22 cellular contexts compared by ENCODE assay signal in the genomic region with DNA sequence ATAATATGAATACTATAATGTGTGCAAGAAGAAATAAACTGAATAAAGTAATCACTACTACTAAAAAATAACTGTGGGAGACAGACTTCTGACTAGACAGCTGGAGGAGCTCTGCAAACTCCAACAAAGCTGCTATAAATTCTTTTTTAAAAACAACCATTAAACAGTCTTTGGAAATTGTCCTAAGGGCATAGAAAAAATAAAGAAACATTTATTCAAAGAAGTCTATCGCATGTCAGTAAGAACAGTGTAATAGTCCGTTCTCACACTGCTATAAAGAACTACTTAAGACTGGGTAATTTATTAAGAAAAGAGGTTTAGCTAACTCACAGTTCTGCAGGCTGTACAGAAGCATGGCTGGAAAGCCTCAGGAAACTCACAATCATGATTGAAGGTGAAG. TPM values are rescaled to one million over a fixed set of nuclear protein-coding genes. Genes with fewer than 3 reads are reported as not detected.
DNase-seq lines count a peak whose midpoint lies in the region; ATAC-seq and TF ChIP-seq lines count a peak whose summit lies in the region.
"Had no signal": no experiment of that assay in that cellular context is flagged by ENCODE, and none has a peak within 500 bp of the region (broad histone marks: within the 10 kb centered on the region; RNA-seq: fewer than 3 reads in every experiment).

No MANE protein-coding gene starts in this region.

- H3K36me3 Mint-ChIP-seq in neural progenitor cell (no peaks in the 10 kb centered on the region), H9 (ENCODE audit: insufficient read depth in 1 of 3, low read depth in 3 of 3) (no peaks in the 10 kb centered on the region; a peak in 1 of 7 replicates)
- H3K36me3 Mint-ChIP-seq: CD14-positive monocyte; CD8-positive, alpha-beta memory T cell had no signal

- H3K23me2 ChIP-seq in H9 (ENCODE audit: insufficient read length, low read depth, low read length, poor library complexity, severe bottlenecking): no peaks in the 10 kb centered on the region

- no peak overlapping the region for H3T11ph ChIP-seq in H9 (ENCODE audit: low read length)

- no peak overlapping the region for H3K56ac ChIP-seq in H9 (ENCODE audit: insufficient read length, low read depth, low read length)

- H3K9ac ChIP-seq in SK-N-MC (ENCODE audit: insufficient read length) (no peak overlapping the region), neural progenitor cell (no peak overlapping the region), H9 (ENCODE audit: extremely low read depth, insufficient read length, low read length) (no peak overlapping the region)
- H3K9ac ChIP-seq: BLaER1 treated with 17β-estradiol and CSF1 and Interleukin-3, amounts not matched to agents 10 nM and 100 nM had no signal

- H3K27me3 ChIP-seq in neural progenitor cell (no peaks in the 10 kb centered on the region), H9 (ENCODE audit: insufficient read depth, low read length) (no peaks in the 10 kb centered on the region; the same call in 1 of the 2 replicates)
- H3K27me3 ChIP-seq: BE2C; BLaER1 treated with 17β-estradiol and CSF1 and Interleukin-3, amounts not matched to agents 10 nM and 100 nM had no signal

- H3K4me1 Mint-ChIP-seq in neural progenitor cell: no peaks in the 10 kb centered on the region
- peaks cover 4 to 6% of the 10 kb centered on the region in 2 experiments; a peak in 2 of 4 replicates for H3K4me1 Mint-ChIP-seq in H9
- H3K4me1 Mint-ChIP-seq: CD14-positive monocyte; CD8-positive, alpha-beta memory T cell had no signal

- no peaks in the 10 kb centered on the region for H3K27me3 Mint-ChIP-seq in neural progenitor cell (ENCODE audit: insufficient read depth, low read depth)
- no peaks in the 10 kb centered on the region for H3K27me3 Mint-ChIP-seq in H9 (ENCODE audit: low read depth)

- no peak overlapping the region for H2AK5ac ChIP-seq in H9 (ENCODE audit: insufficient read length, low read length)

- no peak overlapping the region for H4K91ac ChIP-seq in H9 (ENCODE audit: insufficient read length, low read depth, low read length)

- TF ChIP-seq CTCF in neural progenitor cell (IDR thresholded peaks at IDR 0.05): no peak
- no peak for TF ChIP-seq CTCF in H9 (conservative IDR thresholded peaks at IDR 0.05)

- no peaks in the 10 kb centered on the region for H3K4me1 ChIP-seq in neural progenitor cell
- no peaks in the 10 kb centered on the region for H3K4me1 ChIP-seq in H9 (ENCODE audit: insufficient read depth, low read length)
- H3K4me1 ChIP-seq: A549; BE2C; BLaER1 treated with 17β-estradiol and CSF1 and Interleukin-3, amounts not matched to agents 10 nM and 100 nM had no signal

- H2BK20ac ChIP-seq in H9 (ENCODE audit: low read depth, low read length, poor library complexity, severe bottlenecking): no peak overlapping the region

- H3K4me2 ChIP-seq in neural progenitor cell (no peak overlapping the region), H9 (ENCODE audit: insufficient read depth, insufficient read length, low read length) (no peak overlapping the region)
- H3K4me2 ChIP-seq: A549; BLaER1 treated with 17β-estradiol and CSF1 and Interleukin-3, amounts not matched to agents 10 nM and 100 nM had no signal

- H4K8ac ChIP-seq in H9 (replicated peaks; ENCODE audit: insufficient read length, low read depth, low read length): no peak overlapping the region

- H3K4ac ChIP-seq in H9 (ENCODE audit: low read depth, low read length): no peak overlapping the region

- no CpG with 5 or more reads among the region's 2 CpGs for WGBS in H9 (ENCODE audit: extremely low coverage, insufficient read length, low lambda C conversion rate)

- H4K5ac ChIP-seq in H9 (ENCODE audit: insufficient read length, low read depth, low read length): no peak overlapping the region

- H3K9me3 ChIP-seq in SK-N-MC (ENCODE audit: low read depth, low read length): no peaks in the 10 kb centered on the region
- H3K9me3 ChIP-seq in neural progenitor cell (ENCODE audit: low read depth): no peaks in the 10 kb centered on the region
- no peaks in the 10 kb centered on the region for H3K9me3 ChIP-seq in H9 (ENCODE audit: control insufficient read depth, low read depth, low read length)
- H3K9me3 ChIP-seq: A549; BE2C; BLaER1 treated with 17β-estradiol and CSF1 and Interleukin-3, amounts not matched to agents 10 nM and 100 nM had no signal

- H3K4me3 Mint-ChIP-seq in neural progenitor cell (no peak overlapping the region), H9 (no peak overlapping the region)
- H3K4me3 Mint-ChIP-seq: CD14-positive monocyte; CD4-positive, alpha-beta T cell; CD8-positive, alpha-beta memory T cell had no signal

- peak; percentile 13 for DNase-seq in COLO829 (ENCODE audit: low spot score)
- peak; percentile 14 for DNase-seq in SK-N-MC (ENCODE audit: low read depth, low spot score)
- DNase-seq in left kidney (ENCODE audit: low read depth, low spot score): peak; percentile 33
- no peak for DNase-seq in neural progenitor cell (ENCODE audit: low spot score)
- no peak for DNase-seq in GM19238 (ENCODE audit: insufficient read length, low spot score)
- no peak for DNase-seq in H9
- DNase-seq: 8988T; ACHN; AML-193; BE2C; Calu3; CD4-positive, alpha-beta T cell; CD8-positive, alpha-beta memory T cell; COR-L47; DMS153; DND-41; GOT3; HCEC 1CT had no signal

- H3K9me3 Mint-ChIP-seq in neural progenitor cell (no peaks in the 10 kb centered on the region), H9 (no peaks in the 10 kb centered on the region)
- H3K9me3 Mint-ChIP-seq: CD4-positive, alpha-beta T cell; CD8-positive, alpha-beta memory T cell had no signal

- H2BK12ac ChIP-seq in H9 (ENCODE audit: insufficient read length, low read depth, low read length): no peak overlapping the region

- H3K79me2 ChIP-seq in neural progenitor cell (ENCODE audit: low read depth) (no peaks in the 10 kb centered on the region), H9 (ENCODE audit: insufficient read depth, low read length) (no peaks in the 10 kb centered on the region)

- no peaks in the 10 kb centered on the region for H3K79me1 ChIP-seq in H9 (ENCODE audit: insufficient read depth, low read depth, low read length, poor library complexity, severe bottlenecking)

- no peak overlapping the region for H3K14ac ChIP-seq in H9 (ENCODE audit: insufficient read depth, low read length)

- no peak overlapping the region for H3K23ac ChIP-seq in H9 (ENCODE audit: insufficient read length, low read depth, low read length)

- no peak overlapping the region for H3K4me3 ChIP-seq in SK-N-MC
- no peak overlapping the region for H3K4me3 ChIP-seq in neural progenitor cell
- H3K4me3 ChIP-seq: A549; BLaER1 treated with 17β-estradiol and CSF1 and Interleukin-3, amounts not matched to agents 10 nM and 100 nM had no signal

- H4K20me1 ChIP-seq in neural progenitor cell (ENCODE audit: low read depth) (no peaks in the 10 kb centered on the region), H9 (ENCODE audit: control insufficient read depth, insufficient read depth, insufficient read length) (no peaks in the 10 kb centered on the region)
- H4K20me1 ChIP-seq: BLaER1 treated with 17β-estradiol and CSF1 and Interleukin-3, amounts not matched to agents 10 nM and 100 nM had no signal

- H3K27ac ChIP-seq in SK-N-MC (no peak overlapping the region), neural progenitor cell (no peak overlapping the region), H9 (ENCODE audit: insufficient read length, low read depth, low read length) (no peak overlapping the region)
- H3K27ac ChIP-seq: A549; BLaER1 treated with 17β-estradiol and CSF1 and Interleukin-3, amounts not matched to agents 10 nM and 100 nM had no signal

- no peak overlapping the region for H3K27ac Mint-ChIP-seq in neural progenitor cell
- H3K27ac Mint-ChIP-seq in H9: no peak overlapping the region; a peak in 1 of 7 replicates
- H3K27ac Mint-ChIP-seq: CD14-positive monocyte; CD4-positive, alpha-beta T cell; CD8-positive, alpha-beta memory T cell had no signal

- no peaks in the 10 kb centered on the region for H3F3A ChIP-seq in neural progenitor cell (ENCODE audit: low read depth)

- no peak overlapping the region for H2BK120ac ChIP-seq in H9 (ENCODE audit: low read depth, low read length, poor library complexity, severe bottlenecking)

- H3K36me3 ChIP-seq in SK-N-MC (ENCODE audit: insufficient read depth, low read length) (no peaks in the 10 kb centered on the region), neural progenitor cell (no peaks in the 10 kb centered on the region)
- H3K36me3 ChIP-seq: BE2C; BLaER1 treated with 17β-estradiol and CSF1 and Interleukin-3, amounts not matched to agents 10 nM and 100 nM had no signal

- no peak overlapping the region for H3K18ac ChIP-seq in H9 (ENCODE audit: insufficient read length, low read depth, low read length)

- no peak overlapping the region for H2BK5ac ChIP-seq in H9 (ENCODE audit: insufficient read length, low read length)

- no peak for ATAC-seq in HG03108 (IDR thresholded peaks at IDR 0.05; ENCODE audit: unreplicated experiment)
- ATAC-seq: A549 had no signal

- H2AFZ ChIP-seq in neural progenitor cell (replicated peaks) (peak overlapping the region; percentile 57), H9 (ENCODE audit: low read length) (no peak overlapping the region)

- no peak overlapping the region for H2BK15ac ChIP-seq in H9 (ENCODE audit: low read depth, low read length)

RNA-seq across cellular contexts. Expression of a gene that starts 55.9 kb away (rescaled TPM):
- total RNA-seq in neural progenitor cell (ENCODE audit: low replicate concordance) (not detected in 2 replicates), H9 (2021) (not detected in 2 replicates)
- total RNA-seq: Calu3; CD4-positive, alpha-beta T cell had no signal

Comparison
In these comparisons a context has a peak if more than half of its experiments do, and no peak if none do; other contexts are left out.
1. DNase-seq: peak in COLO829 (single experiment), SK-N-MC (single experiment) and left kidney (single experiment); none in neural progenitor cell (single experiment), GM19238 (single experiment) and H9 (single experiment).